7 cellular contexts compared by ENCODE assay signal in the genomic region with DNA sequence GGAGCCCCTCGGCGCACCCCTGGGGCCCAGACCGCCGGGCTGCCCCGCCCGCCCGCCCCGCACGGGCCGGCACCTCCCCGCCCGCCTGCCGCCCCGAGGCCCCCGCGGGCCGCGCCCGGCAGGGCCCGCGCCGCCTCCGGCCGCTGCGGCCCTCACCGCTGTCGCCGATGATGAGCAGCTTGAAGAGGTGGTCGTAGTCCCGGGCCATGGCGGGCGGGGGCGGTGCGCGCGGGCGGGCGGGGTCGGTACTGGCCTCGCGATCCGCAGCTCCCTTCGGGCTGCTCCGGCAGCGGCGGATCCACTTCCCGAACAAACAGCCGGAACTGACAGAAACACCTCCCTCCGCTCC. TPM values are rescaled to one million over a fixed set of nuclear protein-coding genes. Genes with fewer than 3 reads are reported as not detected.
A peak's percentile ranks its signal among the peaks of the same experiment; 100 is the strongest.
DNase-seq lines count a peak whose midpoint lies in the region; ATAC-seq, FAIRE-seq and TF ChIP-seq lines count a peak whose summit lies in the region.

A gene (minus strand): TSS at position 311 of the 349 bp plus-strand sequence. CDS start 103 bp downstream, at position 208.

- H3K4me1 ChIP-seq in pancreas, result peaks cover 0 to 23% (median 15%) of the 10 kb centered on the region in 3 donors

- 0% methylated on average over 2 to 49 of the region's 49 CpGs for WGBS in pancreas, 2 donors

- peak within 1 kb of the TSS; percentile 92 for H3K4me3 ChIP-seq in H7 (ENCODE audit: insufficient read depth, low read depth, low read length)
- H3K4me3 ChIP-seq in pancreas, result peak within 1 kb of the TSS; percentile 46 to 92 (median 84)

- H3K27ac Mint-ChIP-seq in T-helper 17 cell, result peak within 1 kb of the TSS; percentile 92

- intact Hi-C loops in pancreas (cut with DNase I), result no loop called here

- no peak for DNase-seq in H7
- peak in 1 of 3 donors; percentile 12 for DNase-seq in T-helper 17 cell
- no peak for DNase-seq in frontal cortex (ENCODE audit: low spot score in 2 of 2)
- DNase-seq in pancreas, result no peak
- DNase-seq in NCI-H2081 treated with DMSO at 0.1 percent for 48 hours (lab: John Stamatoyannopoulos, UW), result no peak
- no peak for DNase-seq in NOMO-1 treated with dmso at 0.1 percent for 144 hours (lab: John Stamatoyannopoulos, UW; ENCODE audit: unreplicated experiment)

- H3K27me3 Mint-ChIP-seq in T-helper 17 cell, result no peaks in the 10 kb centered on the region

- H3K36me3 Mint-ChIP-seq in T-helper 17 cell (ENCODE audit: low read depth), result peaks cover 8% of the 10 kb centered on the region

- H3K36me3 ChIP-seq in H7 (replicated peaks; ENCODE audit: control insufficient read depth, insufficient read depth, low read length) (peaks cover 4% of the 10 kb centered on the region), pancreas (no peaks in the 10 kb centered on the region)

- H3K4me3 Mint-ChIP-seq in T-helper 17 cell, result peak within 1 kb of the TSS; percentile 97

- H3K9me3 ChIP-seq in T-helper 17 cell (ENCODE audit: control insufficient read depth, low read length, poor library complexity, severe bottlenecking) (no peaks in the 10 kb centered on the region), pancreas (no peaks in the 10 kb centered on the region)

- peak within 1 kb of the TSS; percentile 83 to 90 (median 88) for H3K27ac ChIP-seq in pancreas

- H3K27me3 ChIP-seq in H7 (ENCODE audit: control insufficient read depth, insufficient read depth, low read length), result no peaks in the 10 kb centered on the region
- no peaks in the 10 kb centered on the region for H3K27me3 ChIP-seq in pancreas

- no peak for FAIRE-seq in frontal cortex (lab: Jason Lieb, UNC)
- FAIRE-seq in pancreas (lab: Jason Lieb, UNC), result no peak

- TF ChIP-seq CTCF in pancreas (IDR thresholded peaks at IDR 0.05), result no peak

- H3K4me1 Mint-ChIP-seq in T-helper 17 cell, result peaks cover 66% of the 10 kb centered on the region

- ATAC-seq in T-helper 17 cell (no peak), pancreas (no peak), GM21423 (IDR thresholded peaks at IDR 0.05; ENCODE audit: unreplicated experiment) (no peak)

RNA-seq across cellular contexts. Expression of the gene that starts here (rescaled TPM):
- 38.4 and 42.8 TPM in 2 replicates for total RNA-seq in H7 (2014; rRNA removed; shearing (Covaris generic))
- total RNA-seq in T-helper 17 cell (10 to 100 TPM; 53.3 to 64.9 TPM), frontal cortex (37.5 TPM), pancreas (10 to 100 TPM; 10.7 to 23.0 (median 15.0) TPM)
- polyA plus RNA-seq in pancreas, result 10 to 100 TPM; 13.6 to 13.9 TPM
